In genomic region chr6:17281100-17281496, GRCh38 we compare ENCODE assay signal across 8 cellular contexts. TPM values are rescaled to one million over a fixed set of nuclear protein-coding genes. Genes with fewer than 3 reads are reported as not detected.
A peak's percentile ranks its signal among the peaks of the same experiment; 100 is the strongest.
DNase-seq lines count a peak whose midpoint lies in the region; ATAC-seq and TF ChIP-seq lines count a peak whose summit lies in the region.

Gene RBM24 (plus strand): TSS chr6:17281361. CDS start chr6:17281582, 221 bp downstream.

- peak within 1 kb of the TSS; percentile 71 for H2BK12ac ChIP-seq in trophoblast cell (ENCODE audit: low read length)

- peak within 1 kb of the TSS; percentile 87 for H2AK5ac ChIP-seq in trophoblast cell (ENCODE audit: low read length)

- no peak within 1 kb of the TSS for H3K23ac ChIP-seq in trophoblast cell (ENCODE audit: low read length)

- H2BK120ac ChIP-seq in trophoblast cell (ENCODE audit: insufficient read depth, low read length, poor library complexity): no peak within 1 kb of the TSS

- H3K9ac ChIP-seq in trophoblast cell (ENCODE audit: low read length): peak within 1 kb of the TSS; percentile 28

- H3K4me3 ChIP-seq in trophoblast cell (ENCODE audit: low read depth, low read length): peak within 1 kb of the TSS; percentile 80

- peaks cover 6% of the 10 kb centered on the region in 2 experiments for H3K4me1 ChIP-seq in trophoblast cell (ENCODE audit: control insufficient read depth in 1 of 2, insufficient read depth in 2 of 2, low read length in 2 of 2)

- peaks cover 4% of the 10 kb centered on the region for H3K9me3 ChIP-seq in trophoblast cell (ENCODE audit: insufficient read depth, low read depth, low read length)

- no peak within 1 kb of the TSS for H4K12ac ChIP-seq in trophoblast cell (ENCODE audit: low read depth, low read length)

- TF ChIP-seq CTCF in GM12874 (IDR thresholded peaks at IDR 0.05; ENCODE audit: insufficient read depth, low read depth, low read length): peak; percentile 8; the same call in 1 of the 2 replicates

- H2AFZ ChIP-seq in trophoblast cell (ENCODE audit: insufficient read depth, low read length, poor library complexity): peak within 1 kb of the TSS; percentile 93

- peak within 1 kb of the TSS; percentile 97 for H3K4me2 ChIP-seq in trophoblast cell (ENCODE audit: low read length)

- peaks cover 4% of the 10 kb centered on the region for H3K79me1 ChIP-seq in trophoblast cell (ENCODE audit: low read length)

- H3K4ac ChIP-seq in trophoblast cell (ENCODE audit: low read depth, low read length): no peak within 1 kb of the TSS

- no CpG with 5 or more reads among the region's 46 CpGs for WGBS in trophoblast cell (ENCODE audit: extremely low coverage, insufficient coverage, insufficient read length)

- peak within 1 kb of the TSS; percentile 56 for H4K8ac ChIP-seq in trophoblast cell (ENCODE audit: low read depth, low read length)

- no peak within 1 kb of the TSS for H3K18ac ChIP-seq in trophoblast cell (ENCODE audit: low read length)

- peak; percentile 20 to 42 for ATAC-seq in left cardiac atrium
- ATAC-seq in GM21576 (IDR thresholded peaks at IDR 0.05; ENCODE audit: unreplicated experiment): no peak
- no peak for ATAC-seq in HG03135 (IDR thresholded peaks at IDR 0.05; ENCODE audit: unreplicated experiment)

- peaks cover 19% of the 10 kb centered on the region for H3K27me3 ChIP-seq in trophoblast cell (ENCODE audit: insufficient read depth, low read length)

- no peak within 1 kb of the TSS for H4K91ac ChIP-seq in trophoblast cell (ENCODE audit: low read depth, low read length)

- H2BK5ac ChIP-seq in trophoblast cell (ENCODE audit: low read depth, low read length, poor library complexity): no peak within 1 kb of the TSS

- DNase-seq in NCI-H748 (lab: John Stamatoyannopoulos, UW; ENCODE audit: unreplicated experiment): peak; percentile 77
- DNase-seq in amniotic stem cell (lab: John Stamatoyannopoulos, UW): peak; percentile 47
- peak; percentile 60 for DNase-seq in left cardiac atrium
- DNase-seq in trophoblast cell: peak; percentile 68 to 84
- no peak for DNase-seq in iPS-NIHi11 (ENCODE audit: low spot score)

- H3K79me2 ChIP-seq in trophoblast cell (ENCODE audit: control insufficient read depth, insufficient read depth, low read length, poor library complexity): no peaks in the 10 kb centered on the region

- intact Hi-C loops in left cardiac atrium (cut with DNase I): loop anchor here (5.0 to 10.0 kb wide), 4 partner anchors 66 to 301 kb away; no protein-coding TSS in a partner anchor

- H3K36me3 ChIP-seq in trophoblast cell (ENCODE audit: control insufficient read depth in 1 of 2, insufficient read depth in 2 of 2, low read length in 2 of 2): no peaks in the 10 kb centered on the region

- H3K14ac ChIP-seq in trophoblast cell (ENCODE audit: low read length): peak within 1 kb of the TSS; percentile 21

- H3K27ac ChIP-seq in trophoblast cell (ENCODE audit: low read depth, low read length): no peak within 1 kb of the TSS

RNA-seq across cellular contexts. Expression of gene RBM24, which starts in this region (rescaled TPM):
- 100 to 1,000 TPM; 121 to 132 TPM for total RNA-seq in left cardiac atrium
- polyA plus RNA-seq in trophoblast cell (2013): 6.4 and 7.7 TPM in 2 replicates

Comparison
In these comparisons a context has a peak if more than half of its experiments do, and no peak if none do; other contexts are left out.
1. ATAC-seq: peak in left cardiac atrium (2 of 2); none in GM21576 (single experiment) and HG03135 (single experiment).